Comparison of ENCODE assay signal across 26 cellular contexts in genomic region chr16:50709980-50710379, GRCh38. TPM values are rescaled to one million over a fixed set of nuclear protein-coding genes. Genes with fewer than 3 reads are reported as not detected.
DNase-seq lines count a peak whose midpoint lies in the region; ATAC-seq and TF ChIP-seq lines count a peak whose summit lies in the region.
"Had no signal": no experiment of that assay in that cellular context is flagged by ENCODE, and none has a peak within 500 bp of the region (broad histone marks: within the 10 kb centered on the region; RNA-seq: fewer than 3 reads in every experiment).

No MANE protein-coding gene starts in this region.

- intact Hi-C loops in activated T-helper 2 cell treated with anti-CD3 and anti-CD28 coated beads, Interferon-gamma antibody, Interleukin-2, Interleukin-4, amounts not matched to agents 10 μg/mL and 5 μg/mL and 100 μg/mL, durations not matched to agents 14 hours and 24 hours and 36 hours (cut with micrococcal nuclease): loop anchor here (1.0 to 2.0 kb wide), 3 partner anchors 15 to 26 kb away; no protein-coding TSS in a partner anchor
- intact Hi-C loops in Right ventricle myocardium superior (cut with DNase I): no loop called here
- intact Hi-C loops in activated CD8-positive, alpha-beta T cell treated with anti-CD3 and anti-CD28 coated beads for 36 hours (cut with micrococcal nuclease): no loop called here

- peaks cover 29% of the 10 kb centered on the region for H3K4me1 Mint-ChIP-seq in activated naive CD4-positive, alpha-beta T cell treated with anti-CD3 and anti-CD28 coated beads, Interleukin-2, amount 50 U/mL, for 24 hours
- H3K4me1 Mint-ChIP-seq in activated naive CD4-positive, alpha-beta T cell treated with anti-CD3 and anti-CD28 coated beads, Interleukin-2, amount 10 ng/mL, durations not matched to agents 7 days and 5 days: peaks cover 25% of the 10 kb centered on the region
- peaks cover 2 to 4% of the 10 kb centered on the region in 2 experiments; a peak in 1 of 4 replicates for H3K4me1 Mint-ChIP-seq in H9
- peaks cover 56% of the 10 kb centered on the region for H3K4me1 Mint-ChIP-seq in activated T-helper 2 cell treated with anti-CD3 and anti-CD28 coated beads, Interferon-gamma antibody, Interleukin-2, Interleukin-4, amounts not matched to agents 10 μg/mL and 5 μg/mL and 100 μg/mL, durations not matched to agents 14 hours and 24 hours and 36 hours (ENCODE audit: low read depth)
- H3K4me1 Mint-ChIP-seq in activated CD8-positive, alpha-beta T cell treated with anti-CD3 and anti-CD28 coated beads for 36 hours (ENCODE audit: low read depth): peaks cover 35% of the 10 kb centered on the region

- no peak overlapping the region for H2AFZ ChIP-seq in H9 (ENCODE audit: low read length)

- H3K4ac ChIP-seq in H9 (ENCODE audit: low read depth, low read length): no peak overlapping the region

- no peak overlapping the region for H3K9ac ChIP-seq in H9 (ENCODE audit: extremely low read depth, insufficient read length, low read length)
- H3K9ac ChIP-seq: KMS-11 had no signal

- WGBS in H9 (ENCODE audit: extremely low coverage, insufficient read length, low lambda C conversion rate): no CpG with 5 or more reads among the region's 5 CpGs

- H3K18ac ChIP-seq in H9 (ENCODE audit: insufficient read length, low read depth, low read length): no peak overlapping the region

- H3K23ac ChIP-seq in H9 (ENCODE audit: insufficient read length, low read depth, low read length): no peak overlapping the region

- peaks cover 42% of the 10 kb centered on the region for H3K36me3 ChIP-seq in neutrophil
- H3K36me3 ChIP-seq: breast epithelium, ovary had no signal

- H3K27ac ChIP-seq in H9 (ENCODE audit: insufficient read length, low read depth, low read length) (no peak overlapping the region), neutrophil (peak overlapping the region; percentile 92)
- H3K27ac ChIP-seq: breast epithelium, KMS-11, ovary had no signal

- H3K4me3 Mint-ChIP-seq in activated naive CD4-positive, alpha-beta T cell treated with anti-CD3 and anti-CD28 coated beads, Interleukin-2, amount 50 U/mL, for 24 hours: no peak overlapping the region
- H3K4me3 Mint-ChIP-seq in activated naive CD4-positive, alpha-beta T cell treated with anti-CD3 and anti-CD28 coated beads, Interleukin-2, amount 10 ng/mL, durations not matched to agents 7 days and 5 days: no peak overlapping the region
- no peak overlapping the region for H3K4me3 Mint-ChIP-seq in H9
- H3K4me3 Mint-ChIP-seq in activated T-helper 2 cell treated with anti-CD3 and anti-CD28 coated beads, Interferon-gamma antibody, Interleukin-2, Interleukin-4, amounts not matched to agents 10 μg/mL and 5 μg/mL and 100 μg/mL, durations not matched to agents 14 hours and 24 hours and 36 hours (ENCODE audit: low read depth): no peak overlapping the region
- no peak overlapping the region for H3K4me3 Mint-ChIP-seq in activated CD8-positive, alpha-beta T cell treated with anti-CD3 and anti-CD28 coated beads for 36 hours
- H3K4me3 Mint-ChIP-seq: activated CD8-positive, alpha-beta T cell treated with anti-CD3 and anti-CD28 coated beads, Interleukin-2, amount 10 ng/mL, durations not matched to agents 7 days and 5 days had no signal

- no peak overlapping the region for H2AK5ac ChIP-seq in H9 (ENCODE audit: insufficient read length, low read length)

- CTCF ChIA-PET in activated naive CD4-positive, alpha-beta T cell treated with anti-CD3 and anti-CD28 coated beads, Interleukin-2, amount 10 ng/mL, durations not matched to agents 7 days and 5 days (lab: Charles Lee): interaction anchor here (0.8 to 1.2 kb wide), 2 partner anchors 20 to 33 kb away, joined by 3 read pairs; no protein-coding TSS in a partner anchor
- CTCF ChIA-PET in activated CD8-positive, alpha-beta T cell treated with anti-CD3 and anti-CD28 coated beads for 36 hours (lab: Charles Lee): interaction anchor here (1.7 kb wide), 1 partner anchor 10 kb away, joined by 5 read pairs; no protein-coding TSS in a partner anchor

- H3K36me3 Mint-ChIP-seq in activated naive CD4-positive, alpha-beta T cell treated with anti-CD3 and anti-CD28 coated beads, Interleukin-2, amount 50 U/mL, for 24 hours: peaks cover 8% of the 10 kb centered on the region
- H3K36me3 Mint-ChIP-seq in activated naive CD4-positive, alpha-beta T cell treated with anti-CD3 and anti-CD28 coated beads, Interleukin-2, amount 10 ng/mL, durations not matched to agents 7 days and 5 days: peaks cover 10% of the 10 kb centered on the region
- peaks cover under 1 to 3% (median 1%) of the 10 kb centered on the region in 3 experiments; a peak in 6 of 7 replicates for H3K36me3 Mint-ChIP-seq in H9 (ENCODE audit: insufficient read depth in 1 of 3, low read depth in 3 of 3)
- H3K36me3 Mint-ChIP-seq in activated T-helper 2 cell treated with anti-CD3 and anti-CD28 coated beads, Interferon-gamma antibody, Interleukin-2, Interleukin-4, amounts not matched to agents 10 μg/mL and 5 μg/mL and 100 μg/mL, durations not matched to agents 14 hours and 24 hours and 36 hours (ENCODE audit: low read depth): peaks cover 63% of the 10 kb centered on the region
- H3K36me3 Mint-ChIP-seq in activated CD8-positive, alpha-beta T cell treated with anti-CD3 and anti-CD28 coated beads for 36 hours (ENCODE audit: low read depth): peaks cover 6% of the 10 kb centered on the region

- no peak overlapping the region for H4K91ac ChIP-seq in H9 (ENCODE audit: insufficient read length, low read depth, low read length)

- H4K20me1 ChIP-seq in H9 (ENCODE audit: control insufficient read depth, insufficient read depth, insufficient read length): no peaks in the 10 kb centered on the region

- H3K4me2 ChIP-seq in H9 (ENCODE audit: insufficient read depth, insufficient read length, low read length): no peak overlapping the region
- H3K4me2 ChIP-seq: KMS-11 had no signal

- H4K8ac ChIP-seq in H9 (replicated peaks; ENCODE audit: insufficient read length, low read depth, low read length): no peak overlapping the region

- no peak for DNase-seq in activated naive CD4-positive, alpha-beta T cell treated with anti-CD3 and anti-CD28 coated beads, Interleukin-2, amount 10 ng/mL, durations not matched to agents 7 days and 5 days
- DNase-seq in H9 (no peak), Right ventricle myocardium superior (no peak), islet precursor cell (no peak)
- DNase-seq in activated T-helper 2 cell treated with anti-CD3 and anti-CD28 coated beads, Interferon-gamma antibody, Interleukin-2, Interleukin-4, amounts not matched to agents 10 μg/mL and 5 μg/mL and 100 μg/mL, durations not matched to agents 14 hours and 24 hours and 36 hours (ENCODE audit: low spot score): no peak
- no peak for DNase-seq in activated CD8-positive, alpha-beta T cell treated with anti-CD3 and anti-CD28 coated beads for 36 hours
- DNase-seq: ACHN; activated CD8-positive, alpha-beta T cell treated with anti-CD3 and anti-CD28 coated beads, Interleukin-2, amount 10 ng/mL, durations not matched to agents 7 days and 5 days; effector CD4-positive, alpha-beta T cell; erythroblast; left ventricle myocardium superior; naive thymus-derived CD4-positive, alpha-beta T cell; NCI-H1417 treated with DMSO at 0.1 percent for 48 hours; NCI-H446; NCI-H774; ovary; retina; stimulated activated CD4-positive, alpha-beta T cell treated with anti-CD3 and anti-CD28 coated beads, Interleukin-1b, Interleukin-23, amount 100 ng/mL, for 48 hours; stimulated activated CD8-positive, alpha-beta memory T cell treated with anti-CD3 and anti-CD28 coated beads, Interleukin-4, amount 100 ng/mL, for 48 hours; trophoblast cell had no signal

- peaks cover 10% of the 10 kb centered on the region for H3K9me3 Mint-ChIP-seq in activated naive CD4-positive, alpha-beta T cell treated with anti-CD3 and anti-CD28 coated beads, Interleukin-2, amount 50 U/mL, for 24 hours
- peaks cover 13% of the 10 kb centered on the region for H3K9me3 Mint-ChIP-seq in activated naive CD4-positive, alpha-beta T cell treated with anti-CD3 and anti-CD28 coated beads, Interleukin-2, amount 10 ng/mL, durations not matched to agents 7 days and 5 days
- H3K9me3 Mint-ChIP-seq in H9: peaks cover 4 to 6% of the 10 kb centered on the region in 2 experiments
- peaks cover 15% of the 10 kb centered on the region for H3K9me3 Mint-ChIP-seq in activated T-helper 2 cell treated with anti-CD3 and anti-CD28 coated beads, Interferon-gamma antibody, Interleukin-2, Interleukin-4, amounts not matched to agents 10 μg/mL and 5 μg/mL and 100 μg/mL, durations not matched to agents 14 hours and 24 hours and 36 hours
- H3K9me3 Mint-ChIP-seq in activated CD8-positive, alpha-beta T cell treated with anti-CD3 and anti-CD28 coated beads for 36 hours: peaks cover 9% of the 10 kb centered on the region

- H3K27me3 ChIP-seq in H9 (ENCODE audit: insufficient read depth, low read length): no peaks in the 10 kb centered on the region
- H3K27me3 ChIP-seq in neutrophil: no peaks in the 10 kb centered on the region
- H3K27me3 ChIP-seq: breast epithelium, ovary had no signal

- H2BK12ac ChIP-seq in H9 (ENCODE audit: insufficient read length, low read depth, low read length): no peak overlapping the region

- no peak overlapping the region for H2BK120ac ChIP-seq in H9 (ENCODE audit: low read depth, low read length, poor library complexity, severe bottlenecking)

- peak; percentile 35; the same call in 2 of the 3 replicates for TF ChIP-seq CTCF in H9 (conservative IDR thresholded peaks at IDR 0.05)
- no peak for TF ChIP-seq CTCF in neutrophil (IDR thresholded peaks at IDR 0.05)
- no peak for TF ChIP-seq CTCF in activated CD8-positive, alpha-beta T cell treated with anti-CD3 and anti-CD28 coated beads for 36 hours (IDR thresholded peaks at IDR 0.05)

- no peaks in the 10 kb centered on the region for H3K79me1 ChIP-seq in H9 (ENCODE audit: insufficient read depth, low read depth, low read length, poor library complexity, severe bottlenecking)

- H3T11ph ChIP-seq in H9 (ENCODE audit: low read length): no peak overlapping the region

- no peak overlapping the region for H2BK15ac ChIP-seq in H9 (ENCODE audit: low read depth, low read length)

- H3K4me1 ChIP-seq in H9 (ENCODE audit: insufficient read depth, low read length) (no peaks in the 10 kb centered on the region), neutrophil (ENCODE audit: control insufficient read depth in 1 of 2, insufficient read depth in 1 of 2, low read depth in 1 of 2, low read length in 1 of 2) (peaks cover 82 to 85% of the 10 kb centered on the region in 2 experiments)
- H3K4me1 ChIP-seq: breast epithelium had no signal

- no peak overlapping the region for H2BK5ac ChIP-seq in H9 (ENCODE audit: insufficient read length, low read length)

- H2BK20ac ChIP-seq in H9 (ENCODE audit: low read depth, low read length, poor library complexity, severe bottlenecking): no peak overlapping the region

- POLR2A ChIA-PET in activated CD8-positive, alpha-beta T cell treated with anti-CD3 and anti-CD28 coated beads for 36 hours (lab: Charles Lee): interaction anchor here (1.0 kb wide), 1 partner anchor 381 kb away, joined by 3 read pairs; no protein-coding TSS in a partner anchor

- no peaks in the 10 kb centered on the region for H3K79me2 ChIP-seq in H9 (ENCODE audit: insufficient read depth, low read length)

- no peaks in the 10 kb centered on the region for H3K27me3 Mint-ChIP-seq in activated naive CD4-positive, alpha-beta T cell treated with anti-CD3 and anti-CD28 coated beads, Interleukin-2, amount 50 U/mL, for 24 hours
- no peaks in the 10 kb centered on the region for H3K27me3 Mint-ChIP-seq in activated naive CD4-positive, alpha-beta T cell treated with anti-CD3 and anti-CD28 coated beads, Interleukin-2, amount 10 ng/mL, durations not matched to agents 7 days and 5 days
- H3K27me3 Mint-ChIP-seq in H9 (ENCODE audit: low read depth): peaks cover 3% of the 10 kb centered on the region
- no peaks in the 10 kb centered on the region for H3K27me3 Mint-ChIP-seq in activated T-helper 2 cell treated with anti-CD3 and anti-CD28 coated beads, Interferon-gamma antibody, Interleukin-2, Interleukin-4, amounts not matched to agents 10 μg/mL and 5 μg/mL and 100 μg/mL, durations not matched to agents 14 hours and 24 hours and 36 hours (ENCODE audit: low read depth)
- no peaks in the 10 kb centered on the region for H3K27me3 Mint-ChIP-seq in activated CD8-positive, alpha-beta T cell treated with anti-CD3 and anti-CD28 coated beads for 36 hours
- H3K27me3 Mint-ChIP-seq: naive thymus-derived CD4-positive, alpha-beta T cell had no signal

- no peak overlapping the region for H3K56ac ChIP-seq in H9 (ENCODE audit: insufficient read length, low read depth, low read length)

- peak overlapping the region; percentile 20 for H3K27ac Mint-ChIP-seq in activated naive CD4-positive, alpha-beta T cell treated with anti-CD3 and anti-CD28 coated beads, Interleukin-2, amount 50 U/mL, for 24 hours
- no peak overlapping the region for H3K27ac Mint-ChIP-seq in activated naive CD4-positive, alpha-beta T cell treated with anti-CD3 and anti-CD28 coated beads, Interleukin-2, amount 10 ng/mL, durations not matched to agents 7 days and 5 days
- no peak overlapping the region for H3K27ac Mint-ChIP-seq in H9
- peak overlapping the region; percentile 62 for H3K27ac Mint-ChIP-seq in activated T-helper 2 cell treated with anti-CD3 and anti-CD28 coated beads, Interferon-gamma antibody, Interleukin-2, Interleukin-4, amounts not matched to agents 10 μg/mL and 5 μg/mL and 100 μg/mL, durations not matched to agents 14 hours and 24 hours and 36 hours
- no peak overlapping the region for H3K27ac Mint-ChIP-seq in activated CD8-positive, alpha-beta T cell treated with anti-CD3 and anti-CD28 coated beads for 36 hours

- ATAC-seq in Right ventricle myocardium superior (ENCODE audit: poor library complexity): no peak
- ATAC-seq in activated CD8-positive, alpha-beta T cell treated with anti-CD3 and anti-CD28 coated beads for 36 hours: no peak
- ATAC-seq: activated CD8-positive, alpha-beta T cell treated with anti-CD3 and anti-CD28 coated beads, Interleukin-2, amount 10 ng/mL, durations not matched to agents 7 days and 5 days; SK-N-SH treated with all-trans-retinoic acid at 6 μM for 48 hours had no signal

- H3K9me3 ChIP-seq in H9 (ENCODE audit: control insufficient read depth, low read depth, low read length) (no peaks in the 10 kb centered on the region), neutrophil (no peaks in the 10 kb centered on the region)
- H3K9me3 ChIP-seq: breast epithelium, ovary had no signal

- H3K23me2 ChIP-seq in H9 (ENCODE audit: insufficient read length, low read depth, low read length, poor library complexity, severe bottlenecking): no peaks in the 10 kb centered on the region

- H3K4me3 ChIP-seq in neutrophil (ENCODE audit: low read depth in 1 of 2, low read length in 1 of 2): peak overlapping the region; percentile 31 to 52
- H3K4me3 ChIP-seq: breast epithelium, ovary, skin epidermis had no signal

- H4K5ac ChIP-seq in H9 (ENCODE audit: insufficient read length, low read depth, low read length): no peak overlapping the region

- H3K14ac ChIP-seq in H9 (ENCODE audit: insufficient read depth, low read length): no peak overlapping the region

RNA-seq across cellular contexts. Expression of gene NOD2, which starts 16.6 kb away (rescaled TPM):
- total RNA-seq in H9 (2021) (0.17 and 0.26 TPM in 2 replicates), Right ventricle myocardium superior (0.48 TPM)
- 7.4 and 8.8 TPM in 2 replicates for total RNA-seq in activated T-helper 2 cell treated with anti-CD3 and anti-CD28 coated beads, Interferon-gamma antibody, Interleukin-2, Interleukin-4, amounts not matched to agents 10 μg/mL and 5 μg/mL and 100 μg/mL, durations not matched to agents 14 hours and 24 hours and 36 hours
- total RNA-seq in activated CD8-positive, alpha-beta T cell treated with anti-CD3 and anti-CD28 coated beads for 36 hours: 1 to 10 TPM; 1.1 to 1.6 TPM

RNA-seq across cellular contexts. Expression of gene SNX20, which starts 28.9 kb away (rescaled TPM):
- total RNA-seq in H9 (2021) (not detected in 2 replicates), Right ventricle myocardium superior (0.62 TPM)
- 34.9 and 35.2 TPM in 2 replicates for total RNA-seq in activated T-helper 2 cell treated with anti-CD3 and anti-CD28 coated beads, Interferon-gamma antibody, Interleukin-2, Interleukin-4, amounts not matched to agents 10 μg/mL and 5 μg/mL and 100 μg/mL, durations not matched to agents 14 hours and 24 hours and 36 hours
- 10 to 100 TPM; 24.6 to 25.0 TPM for total RNA-seq in activated CD8-positive, alpha-beta T cell treated with anti-CD3 and anti-CD28 coated beads for 36 hours

RNA-seq across cellular contexts. Expression of gene CYLD, which starts 31.9 kb away (rescaled TPM):
- total RNA-seq in H9 (2021): 12.5 and 13.3 TPM in 2 replicates
- total RNA-seq in activated T-helper 2 cell treated with anti-CD3 and anti-CD28 coated beads, Interferon-gamma antibody, Interleukin-2, Interleukin-4, amounts not matched to agents 10 μg/mL and 5 μg/mL and 100 μg/mL, durations not matched to agents 14 hours and 24 hours and 36 hours: 189 and 201 TPM in 2 replicates
- 29.4 TPM for total RNA-seq in Right ventricle myocardium superior
- 10 to 100 TPM; 86.4 to 94.4 TPM for total RNA-seq in activated CD8-positive, alpha-beta T cell treated with anti-CD3 and anti-CD28 coated beads for 36 hours

Comparison
In these comparisons a context has a peak if more than half of its experiments do, and no peak if none do; other contexts are left out.
1. H3K27ac Mint-ChIP-seq: peak in activated naive CD4-positive, alpha-beta T cell treated with anti-CD3 and anti-CD28 coated beads, Interleukin-2, amount 50 U/mL, for 24 hours (single experiment) and activated T-helper 2 cell treated with anti-CD3 and anti-CD28 coated beads, Interferon-gamma antibody, Interleukin-2, Interleukin-4, amounts not matched to agents 10 μg/mL and 5 μg/mL and 100 μg/mL, durations not matched to agents 14 hours and 24 hours and 36 hours (single experiment); none in activated naive CD4-positive, alpha-beta T cell treated with anti-CD3 and anti-CD28 coated beads, Interleukin-2, amount 10 ng/mL, durations not matched to agents 7 days and 5 days (single experiment), H9 (0 of 3) and activated CD8-positive, alpha-beta T cell treated with anti-CD3 and anti-CD28 coated beads for 36 hours (single experiment).
2. RNA of gene SNX20, which starts 28.9 kb away (total RNA-seq): 34.9 to 35.2 TPM in activated T-helper 2 cell treated with anti-CD3 and anti-CD28 coated beads, Interferon-gamma antibody, Interleukin-2, Interleukin-4, amounts not matched to agents 10 μg/mL and 5 μg/mL and 100 μg/mL, durations not matched to agents 14 hours and 24 hours and 36 hours and 24.6 to 25.0 TPM in activated CD8-positive, alpha-beta T cell treated with anti-CD3 and anti-CD28 coated beads for 36 hours; 0.62 TPM in Right ventricle myocardium superior (single experiment) and not detected in H9; every median in the first group is over 10 times any median in the second.